In the genomic region with DNA sequence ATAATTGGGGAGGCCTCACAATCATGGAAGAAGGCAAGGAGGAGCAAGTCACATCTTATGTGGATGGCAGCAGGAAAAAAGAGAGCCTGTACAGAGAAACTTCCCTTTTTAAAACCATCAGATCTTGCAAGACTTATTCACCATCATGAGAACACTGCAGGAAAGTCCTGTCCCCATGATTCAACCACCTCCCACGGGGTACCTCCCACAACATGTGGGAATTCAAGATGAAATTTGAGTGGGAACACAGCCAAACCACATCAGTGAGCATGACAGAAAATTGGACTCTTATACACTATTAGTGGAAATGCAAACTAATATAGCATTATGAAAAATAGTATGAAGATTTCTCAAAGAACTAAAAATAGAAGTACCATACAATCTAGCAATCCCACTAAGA, we compare ENCODE assay signal across 22 cellular contexts.
A peak's percentile ranks its signal among the peaks of the same experiment; 100 is the strongest.
DNase-seq lines count a peak whose midpoint lies in the region; ATAC-seq, FAIRE-seq and TF ChIP-seq lines count a peak whose summit lies in the region.
"Had no signal": no experiment of that assay in that cellular context is flagged by ENCODE, and none has a peak within 500 bp of the region (broad histone marks: within the 10 kb centered on the region; RNA-seq: fewer than 3 reads in every experiment).

No MANE protein-coding gene starts in this region.

- no peaks in the 10 kb centered on the region for H3K4me1 ChIP-seq in naive thymus-derived CD4-positive, alpha-beta T cell (ENCODE audit: control insufficient read depth in 2 of 2, insufficient read depth in 2 of 2, low read length in 2 of 2)
- H3K4me1 ChIP-seq: ascending aorta, right lobe of liver, vagina had no signal

- no peaks in the 10 kb centered on the region for H3K4me1 Mint-ChIP-seq in naive thymus-derived CD4-positive, alpha-beta T cell
- H3K4me1 Mint-ChIP-seq: activated T-helper 17 cell treated with anti-CD3 and anti-CD28 coated beads, Interleukin-2, amount 50 U/mL, for 72 hours; CD14-positive monocyte; natural killer cell had no signal

- H3K36me3 ChIP-seq in naive thymus-derived CD4-positive, alpha-beta T cell (ENCODE audit: control insufficient read depth in 2 of 3, insufficient read depth in 3 of 3, low read length in 3 of 3): no peaks in the 10 kb centered on the region
- H3K36me3 ChIP-seq: ascending aorta, right lobe of liver, vagina had no signal

- H3K4me3 ChIP-seq in fibroblast of mammary gland (ENCODE audit: control insufficient read depth, low read depth, low read length): no peak overlapping the region
- H3K4me3 ChIP-seq in naive thymus-derived CD4-positive, alpha-beta T cell (ENCODE audit: low read length): no peak overlapping the region
- H3K4me3 ChIP-seq: ascending aorta, hepatocyte, right lobe of liver, vagina had no signal

- no peak overlapping the region for H3K27ac ChIP-seq in naive thymus-derived CD4-positive, alpha-beta T cell (ENCODE audit: low read depth, low read length)
- H3K27ac ChIP-seq: ascending aorta, hepatocyte, right lobe of liver, vagina had no signal

- no peak for TF ChIP-seq CTCF in fibroblast of mammary gland (conservative IDR thresholded peaks at IDR 0.05; ENCODE audit: control insufficient read depth, insufficient read depth, low read depth, low read length)

- FAIRE-seq in H54 (lab: Jason Lieb, UNC): peak; percentile 67
- FAIRE-seq: GM18507 had no signal

- DNase-seq in H54 (ENCODE audit: insufficient read length, low spot score): no peak
- DNase-seq in fibroblast of mammary gland (ENCODE audit: low read depth): peak; percentile 91
- peak; percentile 72 for DNase-seq in renal cortical epithelial cell (ENCODE audit: low read depth)
- no peak for DNase-seq in stimulated activated CD4-positive, alpha-beta T cell treated with anti-CD3 and anti-CD28 coated beads, Interleukin-2, amount 100 ng/mL, for 48 hours
- no peak for DNase-seq in activated CD4-positive, alpha-beta T cell treated with anti-CD3 and anti-CD28 coated beads for 1 hour
- no peak for DNase-seq in naive thymus-derived CD4-positive, alpha-beta T cell
- DNase-seq: activated CD8-positive, alpha-beta T cell treated with anti-CD3 and anti-CD28 coated beads, Interleukin-2, amount 10 ng/mL, durations not matched to agents 7 days and 5 days; effector CD4-positive, alpha-beta T cell; GOT3; left ventricle myocardium superior; natural killer cell; NCI-H82; right lobe of liver; stimulated activated naive CD4-positive, alpha-beta T cell had no signal

- no peaks in the 10 kb centered on the region for H3K27me3 Mint-ChIP-seq in naive thymus-derived CD4-positive, alpha-beta T cell
- H3K27me3 Mint-ChIP-seq: activated T-helper 17 cell treated with anti-CD3 and anti-CD28 coated beads, Interleukin-2, amount 50 U/mL, for 72 hours had no signal

- no peaks in the 10 kb centered on the region for H3K9me3 ChIP-seq in naive thymus-derived CD4-positive, alpha-beta T cell (ENCODE audit: control insufficient read depth in 2 of 3, low read length in 3 of 3)
- H3K9me3 ChIP-seq: ascending aorta, right lobe of liver, vagina had no signal

- H3K36me3 Mint-ChIP-seq in naive thymus-derived CD4-positive, alpha-beta T cell: no peaks in the 10 kb centered on the region
- H3K36me3 Mint-ChIP-seq: CD14-positive monocyte, natural killer cell had no signal

- no peak overlapping the region for H3K27ac Mint-ChIP-seq in naive thymus-derived CD4-positive, alpha-beta T cell
- H3K27ac Mint-ChIP-seq: activated CD8-positive, alpha-beta T cell treated with anti-CD3 and anti-CD28 coated beads, Interleukin-2, amount 10 ng/mL, durations not matched to agents 7 days and 5 days; activated T-helper 17 cell treated with anti-CD3 and anti-CD28 coated beads, Interleukin-2, amount 50 U/mL, for 72 hours; CD14-positive monocyte; natural killer cell had no signal

- no peaks in the 10 kb centered on the region for H3K27me3 ChIP-seq in naive thymus-derived CD4-positive, alpha-beta T cell (ENCODE audit: control insufficient read depth in 2 of 2, insufficient read depth in 2 of 2, low read length in 2 of 2)
- H3K27me3 ChIP-seq: ascending aorta, hepatocyte, right lobe of liver, vagina had no signal

- ATAC-seq in SK-N-SH treated with all-trans-retinoic acid at 6 μM for 48 hours (peak; percentile 50), HG03457 (IDR thresholded peaks at IDR 0.05; ENCODE audit: unreplicated experiment) (no peak)
- ATAC-seq in naive thymus-derived CD4-positive, alpha-beta T cell: no peak
- ATAC-seq: activated CD8-positive, alpha-beta T cell treated with anti-CD3 and anti-CD28 coated beads, Interleukin-2, amount 10 ng/mL, durations not matched to agents 7 days and 5 days; activated T-helper 17 cell treated with anti-CD3 and anti-CD28 coated beads, Interleukin-2, amount 50 U/mL, for 72 hours; left ventricle myocardium superior; natural killer cell; right lobe of liver had no signal

- CTCF ChIA-PET in naive thymus-derived CD4-positive, alpha-beta T cell (lab: Charles Lee): no interaction called here

- intact Hi-C loops in naive thymus-derived CD4-positive, alpha-beta T cell (cut with micrococcal nuclease): no loop called here

- peaks cover 0 to 19% (median 0%) of the 10 kb centered on the region in 11 donors for H3K9me3 Mint-ChIP-seq in naive thymus-derived CD4-positive, alpha-beta T cell

- TF ChIP-seq POLR2A in H54 (IDR thresholded peaks at IDR 0.05; ENCODE audit: low read depth, low read length): no peak

- H3K4me3 Mint-ChIP-seq in naive thymus-derived CD4-positive, alpha-beta T cell: no peak overlapping the region
- H3K4me3 Mint-ChIP-seq: activated CD8-positive, alpha-beta T cell treated with anti-CD3 and anti-CD28 coated beads, Interleukin-2, amount 10 ng/mL, durations not matched to agents 7 days and 5 days; activated T-helper 17 cell treated with anti-CD3 and anti-CD28 coated beads, Interleukin-2, amount 50 U/mL, for 72 hours; CD14-positive monocyte; natural killer cell had no signal

- POLR2A ChIA-PET in naive thymus-derived CD4-positive, alpha-beta T cell (lab: Charles Lee): no interaction called here

TF ChIP-seq in SK-N-SH treated with all-trans-retinoic acid at 6 μM for 48 hours, 23 proteins besides CTCF, POLR2A, EP300 and RAD21:
- no peak for TF ChIP-seq ZFP30 (CRISPR knock-in tag; IDR thresholded peaks at IDR 0.05)
- TF ChIP-seq BACH2 (CRISPR knock-in tag; IDR thresholded peaks at IDR 0.05; ENCODE audit: borderline replicate concordance): no peak
- no peak for TF ChIP-seq ZNF565 (CRISPR knock-in tag; conservative IDR thresholded peaks at IDR 0.05; ENCODE audit: low read depth)
- no peak for TF ChIP-seq CREB5 (CRISPR knock-in tag; IDR thresholded peaks at IDR 0.05; ENCODE audit: low read depth)
- TF ChIP-seq CSDC2 (CRISPR knock-in tag; IDR thresholded peaks at IDR 0.05): no peak
- no peak for TF ChIP-seq PATZ1 (CRISPR knock-in tag; IDR thresholded peaks at IDR 0.05; ENCODE audit: borderline replicate concordance)

Comparison
In these comparisons a context has a peak if more than half of its experiments do, and no peak if none do; other contexts are left out.
1. DNase-seq: peak in fibroblast of mammary gland (single experiment) and renal cortical epithelial cell (single experiment); none in H54 (single experiment), stimulated activated CD4-positive, alpha-beta T cell treated with anti-CD3 and anti-CD28 coated beads, Interleukin-2, amount 100 ng/mL, for 48 hours (0 of 2), activated CD4-positive, alpha-beta T cell treated with anti-CD3 and anti-CD28 coated beads for 1 hour (single experiment) and naive thymus-derived CD4-positive, alpha-beta T cell (0 of 9).